1 cellular context compared by ENCODE assay signal in genomic region chr2:165015052-165015642, GRCh38.
TF ChIP-seq lines count a peak whose summit lies in the region.

No MANE protein-coding gene starts in this region.

TF ChIP-seq in HepG2, 621 proteins besides CTCF, POLR2A, EP300 and RAD21 (continued from another document and continues in another):
- TF ChIP-seq ZNF503 (CRISPR knock-in tag; IDR thresholded peaks at IDR 0.05) (no peak), CSRNP2 (CRISPR knock-in tag; conservative IDR thresholded peaks at IDR 0.05; ENCODE audit: low read depth) (no peak), RFX1 (IDR thresholded peaks at IDR 0.05) (no peak), HBP1 (CRISPR knock-in tag; IDR thresholded peaks at IDR 0.05; ENCODE audit: low read depth) (no peak), ZBTB49 (CRISPR knock-in tag; IDR thresholded peaks at IDR 0.05; ENCODE audit: borderline replicate concordance) (no peak), DDIT3 (CRISPR knock-in tag; IDR thresholded peaks at IDR 0.05) (no peak), SMYD3 (CRISPR knock-in tag; IDR thresholded peaks at IDR 0.05) (no peak), PRDM10 (CRISPR knock-in tag; IDR thresholded peaks at IDR 0.05; ENCODE audit: low read depth) (no peak), ZNF414 (CRISPR knock-in tag; IDR thresholded peaks at IDR 0.05) (no peak), XRCC5 (optimal IDR thresholded peaks at IDR 0.05; ENCODE audit: low read length) (peak; percentile 77), ZNF550 (CRISPR knock-in tag; IDR thresholded peaks at IDR 0.05; ENCODE audit: borderline replicate concordance) (no peak), ARID3A (IDR thresholded peaks at IDR 0.05; ENCODE audit: low read depth, low read length) (0 out of 2 replicates have a peak, but pooled peaks have one; percentile 26), ZNF280D (CRISPR knock-in tag; IDR thresholded peaks at IDR 0.05) (no peak), ZNF263 (CRISPR knock-in tag; IDR thresholded peaks at IDR 0.05) (no peak), ZNF644 (CRISPR knock-in tag; IDR thresholded peaks at IDR 0.05; ENCODE audit: low read depth) (0 out of 2 replicates have a peak, but pooled peaks have one; percentile 22), GMEB2 (CRISPR knock-in tag; IDR thresholded peaks at IDR 0.05; ENCODE audit: low read depth) (no peak), AKAP8 (CRISPR knock-in tag; IDR thresholded peaks at IDR 0.05) (no peak), ZNF362 (CRISPR knock-in tag; IDR thresholded peaks at IDR 0.05; ENCODE audit: borderline replicate concordance) (no peak), KLF16 (CRISPR knock-in tag; IDR thresholded peaks at IDR 0.05) (peak in 1 of 2 experiments; percentile 45; a peak in 1 of 4 replicates), ELF3 (CRISPR knock-in tag; IDR thresholded peaks at IDR 0.05) (0 out of 2 replicates have a peak, but pooled peaks have one; percentile 15), SUZ12 (IDR thresholded peaks at IDR 0.05; ENCODE audit: low read depth, low read length) (no peak), FOSL1 (CRISPR knock-in tag; IDR thresholded peaks at IDR 0.05; ENCODE audit: borderline replicate concordance) (no peak), HMG20B (CRISPR knock-in tag; conservative IDR thresholded peaks at IDR 0.05) (no peak), ZUFSP (CRISPR knock-in tag; IDR thresholded peaks at IDR 0.05; ENCODE audit: borderline replicate concordance) (no peak), MLLT10 (CRISPR knock-in tag; IDR thresholded peaks at IDR 0.05) (no peak), ZFP62 (CRISPR knock-in tag; IDR thresholded peaks at IDR 0.05) (no peak), ZZZ3 (CRISPR knock-in tag; IDR thresholded peaks at IDR 0.05; ENCODE audit: borderline replicate concordance) (no peak), NBN (conservative IDR thresholded peaks at IDR 0.05) (no peak), SP140L (CRISPR knock-in tag; IDR thresholded peaks at IDR 0.05; ENCODE audit: borderline replicate concordance) (peak; percentile 75; the same call in 1 of the 2 replicates), HDAC2 (CRISPR knock-in tag; IDR thresholded peaks at IDR 0.05) (0 out of 2 replicates have a peak, but pooled peaks have one; percentile 17), ZNF546 (CRISPR knock-in tag; conservative IDR thresholded peaks at IDR 0.05) (no peak), MTA1 (CRISPR knock-in tag; IDR thresholded peaks at IDR 0.05; ENCODE audit: borderline replicate concordance) (no peak), PHF5A (CRISPR knock-in tag; IDR thresholded peaks at IDR 0.05; ENCODE audit: low read depth, unreplicated experiment) (no peak), ZNF501 (CRISPR knock-in tag; IDR thresholded peaks at IDR 0.05) (no peak), SAFB2 (CRISPR knock-in tag; IDR thresholded peaks at IDR 0.05; ENCODE audit: borderline replicate concordance, low read depth) (no peak), ZNF703 (CRISPR knock-in tag; IDR thresholded peaks at IDR 0.05; ENCODE audit: borderline replicate concordance) (no peak)
